Comparison of ENCODE assay signal across 13 cellular contexts in the genomic region with DNA sequence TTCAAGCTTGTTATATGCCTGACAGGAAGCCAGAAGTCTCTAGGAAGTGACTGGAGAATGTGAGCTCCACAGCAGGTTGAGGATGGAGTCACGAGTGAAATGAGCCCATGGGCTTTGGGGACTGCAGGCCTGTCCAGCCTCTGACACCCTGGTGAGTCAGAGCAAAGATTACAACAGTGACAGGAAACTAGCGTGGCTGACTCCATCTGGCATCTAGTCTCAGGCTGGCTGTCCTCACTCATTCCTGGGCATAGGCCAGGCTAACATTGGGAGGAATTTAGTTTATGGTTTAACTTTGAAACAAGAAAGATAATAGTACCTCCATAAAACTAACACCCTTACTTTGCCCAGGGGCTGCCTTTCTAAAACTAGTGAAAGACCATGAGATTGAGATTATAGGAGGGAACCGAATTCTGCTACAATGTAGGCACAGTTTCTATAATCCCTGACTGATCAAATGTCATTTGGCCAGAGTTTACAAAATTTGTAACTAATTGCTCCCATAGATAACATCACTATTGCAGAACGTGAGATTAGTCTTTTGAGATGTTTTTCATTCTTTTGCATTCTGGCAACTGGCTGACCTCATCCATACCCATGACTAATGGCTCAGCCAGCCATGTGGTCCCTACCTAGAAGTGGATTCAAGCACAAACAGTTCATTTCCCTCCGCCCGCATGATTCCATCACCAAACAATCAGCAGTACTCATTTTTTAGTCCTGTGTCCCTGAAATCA.
DNase-seq lines count a peak whose midpoint lies in the region; ATAC-seq, FAIRE-seq and TF ChIP-seq lines count a peak whose summit lies in the region.
"Had no signal": no experiment of that assay in that cellular context is flagged by ENCODE, and none has a peak within 500 bp of the region (broad histone marks: within the 10 kb centered on the region; RNA-seq: fewer than 3 reads in every experiment).

No MANE protein-coding gene starts in this region.

- TF ChIP-seq CTCF in epithelial cell of esophagus (IDR thresholded peaks at IDR 0.05; ENCODE audit: insufficient read depth, low read depth, low read length, missing control alignments) (no peak), D721Med (IDR thresholded peaks at IDR 0.05; ENCODE audit: insufficient read depth, missing control alignments) (no peak)

- ATAC-seq in GM21515 (IDR thresholded peaks at IDR 0.05; ENCODE audit: unreplicated experiment) = no peak
- ATAC-seq: mucosa of descending colon had no signal

- DNase-seq in COLO829 (ENCODE audit: low spot score) = peak; percentile 12
- DNase-seq in RCC 7860 (ENCODE audit: low spot score) = peak; percentile 92
- DNase-seq in epithelial cell of esophagus (ENCODE audit: low read depth) = peak; percentile 96
- DNase-seq in non-pigmented ciliary epithelial cell (ENCODE audit: low read depth) = peak; percentile 96
- DNase-seq in NCI-H187 (lab: John Stamatoyannopoulos, UW) = no peak
- DNase-seq in D721Med (ENCODE audit: insufficient read length, low spot score) = no peak
- DNase-seq in NCI-H2107 (lab: John Stamatoyannopoulos, UW) = no peak
- DNase-seq: activated CD4-positive, CD25-positive, alpha-beta regulatory T cell treated with anti-CD3 and anti-CD28 coated beads, Interleukin-2, amount 50 U/mL, for 72 hours; DMS153; NCI-H524 treated with DMSO at 0.1 percent for 48 hours had no signal

- H3K4me3 ChIP-seq in epithelial cell of esophagus (ENCODE audit: low read length) = no peak overlapping the region
- H3K4me3 ChIP-seq: mucosa of descending colon had no signal

- peak; percentile 96 for FAIRE-seq in RCC 7860 (lab: Jason Lieb, UNC)
- no peak for FAIRE-seq in D721Med (lab: Jason Lieb, UNC)
- FAIRE-seq: colon had no signal

Comparison
In these comparisons a context has a peak if more than half of its experiments do, and no peak if none do; other contexts are left out.
1. DNase-seq: peak in COLO829 (single experiment), RCC 7860 (single experiment), epithelial cell of esophagus (single experiment) and non-pigmented ciliary epithelial cell (single experiment); none in NCI-H187 (0 of 2), D721Med (single experiment) and NCI-H2107 (single experiment).